Comparison of ENCODE assay signal across 8 cellular contexts in genomic region chr12:124917841-124918621, GRCh38. TPM values are rescaled to one million over a fixed set of nuclear protein-coding genes. Genes with fewer than 3 reads are reported as not detected.
A peak's percentile ranks its signal among the peaks of the same experiment; 100 is the strongest.
DNase-seq lines count a peak whose midpoint lies in the region; ATAC-seq, FAIRE-seq and TF ChIP-seq lines count a peak whose summit lies in the region.

No MANE protein-coding gene starts in this region.

- peak; percentile 61 for DNase-seq in activated effector memory CD4-positive, alpha-beta T cell treated with anti-CD3 and anti-CD28 coated beads, Interleukin-2, amount 50 U/mL, for 16 hours
- no peak for DNase-seq in activated effector memory CD4-positive, alpha-beta T cell treated with Interleukin-2 at 50 U/mL for 16 hours
- DNase-seq in K562 (ENCODE audit: extremely low read depth in 1 of 4, low spot score in 3 of 4) (peak in 1 of 4 experiments; percentile 34), right lobe of liver (no peak), tibial nerve (ENCODE audit: low spot score in 2 of 2) (no peak), KBM-7 (no peak)
- DNase-seq in activated CD8-positive, alpha-beta memory T cell treated with anti-CD3 and anti-CD28 coated beads, Interleukin-2, amount 50 U/mL, for 4 hours: no peak

- no peak for FAIRE-seq in K562 (lab: Jason Lieb, UNC)

- H3K79me2 ChIP-seq in K562 (ENCODE audit: control insufficient read depth, insufficient read depth, low read length): peaks cover 31% of the 10 kb centered on the region

- 26% methylated on average over 12 of the region's 12 CpGs for WGBS in K562 (ENCODE audit: insufficient coverage, low coverage, missing lambda C conversion rate)
- WGBS in right lobe of liver (ENCODE audit: insufficient coverage, low coverage, low lambda C conversion rate, missing lambda C conversion rate): 27% methylated on average over 12 of the region's 12 CpGs
- WGBS in tibial nerve, 2 donors: 42 to 43% methylated on average over 12 of the region's 12 CpGs

- intact Hi-C loops in K562 (cut with micrococcal nuclease) (no loop called here), right lobe of liver (cut with DNase I) (no loop called here)

- CTCF ChIA-PET in K562 (lab: Yijun Ruan, JAX; ENCODE audit: low intra/inter-chr PET ratio): no interaction called here

- H3K36me3 ChIP-seq in K562 (ENCODE audit: control insufficient read depth, insufficient read depth, low read length): peaks cover 12% of the 10 kb centered on the region; the same call in 2 of the 3 replicates
- peaks cover 0 to 9% (median 0%) of the 10 kb centered on the region in 4 donors for H3K36me3 ChIP-seq in right lobe of liver
- H3K36me3 ChIP-seq in tibial nerve: peaks cover 0 to 8% (median 0%) of the 10 kb centered on the region in 3 donors

- peak overlapping the region; percentile 100 for H3K27ac ChIP-seq in K562 (ENCODE audit: extremely low read depth, low read depth, low read length)
- peak overlapping the region; percentile 100 for H3K27ac ChIP-seq in right lobe of liver
- H3K27ac ChIP-seq in tibial nerve: peak overlapping the region; percentile 97 to 100 (median 100)

- POLR2A ChIA-PET in K562 (lab: Yijun Ruan, JAX): interaction anchor here (0.6 to 9.2 kb wide), 15 partner anchors 9 to 432 kb away, joined by 3 to 123 read pairs (median 4); no protein-coding TSS in a partner anchor

- ATAC-seq in K562 (no peak), right lobe of liver (no peak), HG03565 (IDR thresholded peaks at IDR 0.05; ENCODE audit: unreplicated experiment) (no peak)

- no TSS peak for BruUV-seq in K562 (replicated peaks; lab: Mats Ljungman, UMichigan)

- peaks cover 14% of the 10 kb centered on the region for H4K20me1 ChIP-seq in K562 (replicated peaks; ENCODE audit: control insufficient read depth, insufficient read depth, low read length)

- TF ChIP-seq RAD21 in K562 (CRISPR knock-in tag; conservative IDR thresholded peaks at IDR 0.05 in 1 of 2, IDR thresholded peaks at IDR 0.05 in 1 of 2): no peak

- peak overlapping the region; percentile 77 to 100; a peak in 3 of 4 replicates for H3K9ac ChIP-seq in K562 (ENCODE audit: insufficient read depth in 1 of 2, low read depth in 2 of 2, low read length in 2 of 2)

- TF ChIP-seq POLR2A in K562 (conservative IDR thresholded peaks at IDR 0.05): no peak; the same call in 1 of the 2 replicates
- TF ChIP-seq POLR2A in right lobe of liver (IDR thresholded peaks at IDR 0.05): no peak
- TF ChIP-seq POLR2A in tibial nerve (IDR thresholded peaks at IDR 0.05): peak in 1 of 2 donors; percentile 31

- H2AFZ ChIP-seq in K562 (ENCODE audit: low read depth, low read length): peak overlapping the region; percentile 94

- H3K4me3 ChIP-seq in K562: peak overlapping the region; percentile 94
- H3K4me3 ChIP-seq in right lobe of liver: peak overlapping the region in 2 of 3 donors; percentile 27 to 35
- peak overlapping the region; percentile 12 to 78 (median 44) for H3K4me3 ChIP-seq in tibial nerve

- H3K9me3 ChIP-seq in K562 (replicated peaks; ENCODE audit: control insufficient read depth, insufficient read depth, low read depth, low read length): no peaks in the 10 kb centered on the region
- H3K9me3 ChIP-seq in right lobe of liver: no peaks in the 10 kb centered on the region
- no peaks in the 10 kb centered on the region for H3K9me3 ChIP-seq in tibial nerve

- TF ChIP-seq EP300 in K562 (IDR thresholded peaks at IDR 0.05; ENCODE audit: low read length) (no peak), tibial nerve (IDR thresholded peaks at IDR 0.05) (no peak)

- peaks cover 7% of the 10 kb centered on the region for H3K9me1 ChIP-seq in K562 (ENCODE audit: control insufficient read depth, insufficient read depth, low read length)

- H3K4me1 ChIP-seq in K562 (replicated peaks in 1 of 2; ENCODE audit: control insufficient read depth in 2 of 2, insufficient read depth in 2 of 2, low read length in 2 of 2): peaks cover 27 to 50% of the 10 kb centered on the region in 2 experiments
- H3K4me1 ChIP-seq in right lobe of liver: peaks cover 3 to 32% (median 10%) of the 10 kb centered on the region in 4 donors
- peaks cover 0 to 69% (median 46%) of the 10 kb centered on the region in 4 donors for H3K4me1 ChIP-seq in tibial nerve

- TF ChIP-seq CTCF in K562 (IDR thresholded peaks at IDR 0.05 in 2 of 3, conservative IDR thresholded peaks at IDR 0.05 in 1 of 3; ENCODE audit: insufficient read depth in 2 of 3, low read depth in 1 of 3, low read length in 3 of 3) (no peak), right lobe of liver (IDR thresholded peaks at IDR 0.05) (no peak), tibial nerve (IDR thresholded peaks at IDR 0.05) (no peak)

- H3K4me2 ChIP-seq in K562 (ENCODE audit: insufficient read depth, low read length): peak overlapping the region; percentile 94

- in situ Hi-C loops in K562 (cut with MboI) (no loop called here), KBM-7 (cut with MboI; ENCODE audit: low pct_unique_long_range_greater_than_20kb, low sequenced_read_pairs) (no loop called here)

- H3K27me3 ChIP-seq in K562 (ENCODE audit: control insufficient read depth in 2 of 2, insufficient read depth in 2 of 2, low read length in 2 of 2): no peaks in the 10 kb centered on the region
- no peaks in the 10 kb centered on the region for H3K27me3 ChIP-seq in right lobe of liver
- H3K27me3 ChIP-seq in tibial nerve: no peaks in the 10 kb centered on the region

TF ChIP-seq in K562, 482 proteins besides CTCF, POLR2A, EP300 and RAD21 (continues in another document):
- no peak for TF ChIP-seq FOXJ3 (CRISPR knock-in tag; IDR thresholded peaks at IDR 0.05)
- TF ChIP-seq GABPB2 (CRISPR knock-in tag; conservative IDR thresholded peaks at IDR 0.05): no peak
- peak; percentile 75; the same call in 1 of the 2 replicates for TF ChIP-seq ZEB2 (IDR thresholded peaks at IDR 0.05)
- TF ChIP-seq ZNF589 (CRISPR knock-in tag; IDR thresholded peaks at IDR 0.05; ENCODE audit: low read depth): 0 out of 2 replicates have a peak, but pooled peaks have one; percentile 9
- TF ChIP-seq CEBPB (tag; IDR thresholded peaks at IDR 0.05): no peak
- TF ChIP-seq BRD4 (IDR thresholded peaks at IDR 0.05): peak; percentile 44; the same call in 1 of the 2 replicates
- no peak for TF ChIP-seq SREBF1 (IDR thresholded peaks at IDR 0.05; ENCODE audit: borderline replicate concordance, low read depth, low read length)
- TF ChIP-seq POLR2H (tag; IDR thresholded peaks at IDR 0.05; ENCODE audit: low read depth): peak; percentile 62

RNA-seq across cellular contexts. Expression of gene UBC, which starts 3.6 kb away (rescaled TPM):
- total RNA-seq in K562 (2011; cell fraction: chromatin; rRNA removed; ENCODE audit: low replicate concordance): 193 and 317 TPM in 2 replicates
- total RNA-seq in K562 (2011; cell fraction: nucleolus; rRNA removed): 188 and 214 TPM in 2 replicates
- 283 and 301 TPM in 2 replicates for total RNA-seq in K562 (2011; cell fraction: nucleoplasm; rRNA removed)
- total RNA-seq in K562 (2014; rRNA removed) (717 and 744 TPM in 2 replicates), K562 (2014; rRNA removed; fragmentation: Illumina TruSeq; extraction: Trizol) (771 and 813 TPM in 2 replicates), K562 (2015; rRNA removed; fragmentation: Illumina TruSeq; extraction: Trizol) (795 and 812 TPM in 2 replicates), K562 (2021) (697 and 765 TPM in 2 replicates), right lobe of liver (1,000 to 10,000 TPM in 1 of 6 experiments, 100 to 1,000 TPM in 5; 390 to 1,023 (median 604) TPM), tibial nerve (1,000 to 10,000 TPM; 1,276 to 1,840 (median 1,378) TPM)
- polyA plus RNA-seq in K562 (2011; rRNA removed) (1,118 and 1,197 TPM in 2 replicates), K562 (2014; fragmentation: Illumina TruSeq; extraction: Trizol) (825 and 860 TPM in 2 replicates), K562 (2014; fragmentation: Nextera tagmentation; extraction: Ambion mirVana) (1,000 to 10,000 TPM in 1 of 2 experiments, 100 to 1,000 TPM in 1; 927 to 1,153 TPM), K562 (2014; rRNA removed) (533 and 624 TPM in 2 replicates)
- polyA plus RNA-seq in K562 (2011; cell fraction: cytosol; rRNA removed): 514 and 899 TPM in 2 replicates
- polyA plus RNA-seq in K562 (2011; cell fraction: nucleus; rRNA removed): 518 and 627 TPM in 2 replicates
- 1,269 and 1,358 TPM in 2 replicates for polyA plus RNA-seq in K562 (2012)
- 765 and 975 TPM in 2 replicates for polyA minus RNA-seq in K562 (2011; rRNA and poly(A)+ RNA removed)
- 543 and 602 TPM in 2 replicates for polyA minus RNA-seq in K562 (2011; cell fraction: cytosol; rRNA and poly(A)+ RNA removed)
- polyA minus RNA-seq in K562 (2011; cell fraction: nucleus; rRNA and poly(A)+ RNA removed): 77.0 and 177 TPM in 2 replicates

RNA-seq across cellular contexts. Expression of gene SCARB1, which starts 54.4 kb away (rescaled TPM):
- total RNA-seq in K562 (2011; cell fraction: chromatin; rRNA removed; ENCODE audit: low replicate concordance): 238 and 543 TPM in 2 replicates
- total RNA-seq in K562 (2011; cell fraction: nucleolus; rRNA removed): 351 and 425 TPM in 2 replicates
- 354 and 357 TPM in 2 replicates for total RNA-seq in K562 (2011; cell fraction: nucleoplasm; rRNA removed)
- total RNA-seq in K562 (2014; rRNA removed): 52.8 and 83.0 TPM in 2 replicates
- 30.9 and 38.4 TPM in 2 replicates for total RNA-seq in K562 (2014; rRNA removed; fragmentation: Illumina TruSeq; extraction: Trizol)
- 36.0 and 38.7 TPM in 2 replicates for total RNA-seq in K562 (2015; rRNA removed; fragmentation: Illumina TruSeq; extraction: Trizol)
- total RNA-seq in K562 (2021): 148 and 157 TPM in 2 replicates
- 81.9 and 168 TPM in 2 replicates for polyA plus RNA-seq in K562 (2011; rRNA removed)
- polyA plus RNA-seq in K562 (2011; cell fraction: cytosol; rRNA removed): 161 and 163 TPM in 2 replicates
- 435 and 491 TPM in 2 replicates for polyA plus RNA-seq in K562 (2011; cell fraction: nucleus; rRNA removed)
- 87.6 and 124 TPM in 2 replicates for polyA plus RNA-seq in K562 (2012)
- 143 and 152 TPM in 2 replicates for polyA plus RNA-seq in K562 (2014; fragmentation: Illumina TruSeq; extraction: Trizol)
- polyA plus RNA-seq in K562 (2014; fragmentation: Nextera tagmentation; extraction: Ambion mirVana): 1 to 10 TPM in 1 of 2 experiments, under 1 TPM in 1; 0.56 to 4.7 TPM
- 79.2 and 92.6 TPM in 2 replicates for polyA plus RNA-seq in K562 (2014; rRNA removed)
- 83.0 and 106 TPM in 2 replicates for polyA minus RNA-seq in K562 (2011; rRNA and poly(A)+ RNA removed)
- polyA minus RNA-seq in K562 (2011; cell fraction: cytosol; rRNA and poly(A)+ RNA removed): 90.2 and 100 TPM in 2 replicates
- polyA minus RNA-seq in K562 (2011; cell fraction: nucleus; rRNA and poly(A)+ RNA removed): 82.3 and 143 TPM in 2 replicates
- total RNA-seq in right lobe of liver: 100 to 1,000 TPM; 128 to 359 (median 214) TPM
- total RNA-seq in tibial nerve: 10 to 100 TPM; 15.3 to 55.3 (median 29.7) TPM

Comparison
In these comparisons a context has a peak if more than half of its experiments do, and no peak if none do; other contexts are left out.
1. H3K4me3 ChIP-seq: peak in every context shown above with its lines; median percentile 94 in K562; 44 in tibial nerve; 31 in right lobe of liver.